18 cellular contexts compared by ENCODE assay signal in the genomic region with DNA sequence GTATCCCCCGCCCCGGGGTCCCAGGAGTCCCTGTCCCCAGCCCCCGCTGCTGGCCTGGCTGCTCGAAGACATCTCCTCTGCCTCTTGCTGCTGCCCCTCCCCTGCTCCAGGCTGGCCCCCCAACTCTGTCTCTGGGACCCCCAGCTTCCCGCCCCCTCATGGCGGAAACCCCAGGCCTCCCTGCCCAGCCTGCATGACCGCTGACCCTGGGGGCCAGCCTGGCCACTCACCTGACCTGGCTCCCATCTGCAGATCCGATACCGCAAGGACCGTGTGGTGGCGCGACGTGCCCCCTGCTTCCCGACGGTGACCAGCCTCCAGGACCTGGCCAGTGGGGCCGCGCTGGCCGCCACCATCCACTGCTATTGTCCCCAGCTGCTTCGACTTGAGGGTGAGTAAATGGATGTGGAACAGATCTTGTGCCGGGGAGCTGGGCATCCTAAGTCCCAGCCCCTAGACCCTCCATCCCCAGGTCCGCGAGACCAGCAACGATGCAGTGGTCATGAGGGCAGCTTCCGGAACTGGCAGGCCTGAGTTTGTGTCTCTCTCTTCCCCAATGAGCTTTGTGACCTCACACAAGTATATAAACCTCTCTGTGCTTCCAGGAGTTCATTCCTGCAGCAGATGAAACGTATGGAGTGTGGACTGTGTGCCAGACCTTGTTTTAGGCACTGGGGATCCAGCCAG. TPM values are rescaled to one million over a fixed set of nuclear protein-coding genes. Genes with fewer than 3 reads are reported as not detected.
DNase-seq lines count a peak whose midpoint lies in the region; ATAC-seq, FAIRE-seq and TF ChIP-seq lines count a peak whose summit lies in the region.
"Had no signal": no experiment of that assay in that cellular context is flagged by ENCODE, and none has a peak within 500 bp of the region (broad histone marks: within the 10 kb centered on the region; RNA-seq: fewer than 3 reads in every experiment).

No MANE protein-coding gene starts in this region.

- no peak overlapping the region for H3K9ac ChIP-seq in HepG2 (ENCODE audit: insufficient read depth, low read depth, low read length)
- H3K9ac ChIP-seq in neuronal stem cell (ENCODE audit: low read depth, low read length, poor library complexity), result no peak overlapping the region
- H3K9ac ChIP-seq: BLaER1 treated with 17β-estradiol and CSF1 and Interleukin-3, amounts not matched to agents 10 nM and 100 nM had no signal

- in situ Hi-C loops in HepG2 (cut with HindIII; ENCODE audit: extremely low pct_ligation_motif_present, low pct_unique_long_range_greater_than_20kb), result no loop called here

- no peak for TF ChIP-seq RAD21 in HepG2 (CRISPR knock-in tag; IDR thresholded peaks at IDR 0.05)

- no peak overlapping the region for H3K18ac ChIP-seq in neuronal stem cell (ENCODE audit: low read length)

- H2BK15ac ChIP-seq in neuronal stem cell (ENCODE audit: low read length), result no peak overlapping the region

- H4K8ac ChIP-seq in neuronal stem cell (ENCODE audit: low read depth, low read length), result no peak overlapping the region

- no peaks in the 10 kb centered on the region for H3K9me3 Mint-ChIP-seq in activated T-helper 17 cell treated with anti-CD3 and anti-CD28 coated beads, Interleukin-2, amount 50 U/mL, for 72 hours
- H3K9me3 Mint-ChIP-seq: CD8-positive, alpha-beta T cell had no signal

- 96% methylated on average over 7 of the region's 25 CpGs for WGBS in HepG2 (ENCODE audit: low lambda C conversion rate)
- WGBS in right lobe of liver (ENCODE audit: insufficient coverage, low coverage, low lambda C conversion rate, missing lambda C conversion rate), result 100% methylated on average over 4 of the region's 25 CpGs
- no CpG with 5 or more reads among the region's 25 CpGs for WGBS in neuronal stem cell (ENCODE audit: extremely low coverage in 2 of 2, insufficient read length in 2 of 2, insufficient replicate concordance in 1 of 2), 2 donors

- no peak overlapping the region for H3K27ac ChIP-seq in HepG2 (ENCODE audit: extremely low read length, insufficient read depth, low read length)
- no peak overlapping the region for H3K27ac ChIP-seq in right lobe of liver
- H3K27ac ChIP-seq in neuronal stem cell (replicated peaks; ENCODE audit: low read length), result no peak overlapping the region
- H3K27ac ChIP-seq in upper lobe of right lung, result no peak overlapping the region
- H3K27ac ChIP-seq: BLaER1 treated with 17β-estradiol and CSF1 and Interleukin-3, amounts not matched to agents 10 nM and 100 nM had no signal

- TF ChIP-seq POLR2A in HepG2 (IDR thresholded peaks at IDR 0.05; ENCODE audit: insufficient read depth in 1 of 2, low read depth in 2 of 2, low read length in 2 of 2) (no peak), right lobe of liver (IDR thresholded peaks at IDR 0.05) (no peak)

- no peak overlapping the region for H3K14ac ChIP-seq in neuronal stem cell (ENCODE audit: low read length)

- H2BK12ac ChIP-seq in neuronal stem cell (ENCODE audit: low read length), result peak overlapping the region; percentile 22

- H2AFZ ChIP-seq in HepG2 (ENCODE audit: low read length) (no peak overlapping the region), neuronal stem cell (ENCODE audit: low read length) (no peak overlapping the region)

- H2AK5ac ChIP-seq in neuronal stem cell (ENCODE audit: low read depth, low read length), result no peak overlapping the region

- ATAC-seq in HepG2 (no peak), right lobe of liver (no peak), upper lobe of right lung (no peak)
- no peak for ATAC-seq in activated T-helper 17 cell treated with anti-CD3 and anti-CD28 coated beads, Interleukin-2, amount 50 U/mL, for 72 hours (replicated peaks)
- ATAC-seq: CD8-positive, alpha-beta T cell; HCT116 had no signal

- POLR2A ChIA-PET in HepG2 (lab: Yijun Ruan, JAX), result interaction anchor here (1.1 kb wide), 1 partner anchor 10 kb away, joined by 3 read pairs; no protein-coding TSS in a partner anchor

- CTCF ChIA-PET in HepG2 (lab: Yijun Ruan, JAX; ENCODE audit: low intra/inter-chr PET ratio, low total read pairs), result no interaction called here

- peaks cover 15% of the 10 kb centered on the region for H3K79me2 ChIP-seq in HepG2 (ENCODE audit: insufficient read depth, low read length)

- H3K4me1 Mint-ChIP-seq in activated T-helper 17 cell treated with anti-CD3 and anti-CD28 coated beads, Interleukin-2, amount 50 U/mL, for 72 hours, result peaks cover 4% of the 10 kb centered on the region
- H3K4me1 Mint-ChIP-seq: B cell had no signal

- no peak overlapping the region for H4K91ac ChIP-seq in neuronal stem cell (ENCODE audit: low read depth, low read length, poor library complexity)

- peaks cover 45 to 65% of the 10 kb centered on the region in 2 experiments for H3K36me3 ChIP-seq in HepG2 (replicated peaks in 1 of 2; ENCODE audit: control insufficient read depth in 1 of 2, insufficient read depth in 2 of 2, low read length in 2 of 2)
- H3K36me3 ChIP-seq in right lobe of liver, result peaks cover 0 to 40% (median 11%) of the 10 kb centered on the region in 4 donors
- H3K36me3 ChIP-seq in neuronal stem cell (replicated peaks in 1 of 2; ENCODE audit: control insufficient read depth in 2 of 2, insufficient read depth in 2 of 2, low read length in 2 of 2), result peaks cover 3 to 7% of the 10 kb centered on the region in 2 donors
- no peaks in the 10 kb centered on the region for H3K36me3 ChIP-seq in upper lobe of right lung
- H3K36me3 ChIP-seq: BLaER1 treated with 17β-estradiol and CSF1 and Interleukin-3, amounts not matched to agents 10 nM and 100 nM had no signal

- H3K9me3 ChIP-seq in HepG2 (ENCODE audit: low read length) (no peaks in the 10 kb centered on the region), right lobe of liver (no peaks in the 10 kb centered on the region), neuronal stem cell (replicated peaks in 1 of 2; ENCODE audit: control insufficient read depth in 2 of 2, insufficient read depth in 1 of 2, low read depth in 1 of 2, low read length in 2 of 2) (no peaks in the 10 kb centered on the region), upper lobe of right lung (no peaks in the 10 kb centered on the region)

- TF ChIP-seq EP300 in HepG2 (IDR thresholded peaks at IDR 0.05; ENCODE audit: low read depth in 2 of 2, low read length in 2 of 2) (no peak), HepG2 (CRISPR knock-in tag; IDR thresholded peaks at IDR 0.05; ENCODE audit: borderline replicate concordance) (no peak)

- intact Hi-C loops in HepG2 (cut with micrococcal nuclease; ENCODE audit: unreplicated experiment) (no loop called here), right lobe of liver (cut with DNase I) (no loop called here), upper lobe of right lung (cut with DNase I) (no loop called here)

- no peaks in the 10 kb centered on the region for H3K36me3 Mint-ChIP-seq in activated T-helper 17 cell treated with anti-CD3 and anti-CD28 coated beads, Interleukin-2, amount 50 U/mL, for 72 hours (ENCODE audit: low read depth)
- H3K36me3 Mint-ChIP-seq: CD8-positive, alpha-beta T cell had no signal

- no peak overlapping the region for H2BK120ac ChIP-seq in neuronal stem cell (ENCODE audit: low read depth, low read length)

- no peak overlapping the region for H3K4me3 ChIP-seq in HepG2 (replicated peaks in 1 of 3; ENCODE audit: insufficient read depth in 1 of 3, low read depth in 2 of 3, low read length in 3 of 3)
- no peak overlapping the region for H3K4me3 ChIP-seq in right lobe of liver
- no peak overlapping the region for H3K4me3 ChIP-seq in neuronal stem cell (ENCODE audit: low read length in 2 of 2)
- no peak overlapping the region for H3K4me3 ChIP-seq in upper lobe of right lung
- H3K4me3 ChIP-seq: BLaER1 treated with 17β-estradiol and CSF1 and Interleukin-3, amounts not matched to agents 10 nM and 100 nM had no signal

- H3K4me2 ChIP-seq in HepG2 (ENCODE audit: low read depth, low read length) (no peak overlapping the region), neuronal stem cell (ENCODE audit: insufficient read depth, low read length, poor library complexity, severe bottlenecking) (no peak overlapping the region)
- H3K4me2 ChIP-seq: BLaER1 treated with 17β-estradiol and CSF1 and Interleukin-3, amounts not matched to agents 10 nM and 100 nM had no signal

- FAIRE-seq in HepG2 (lab: Jason Lieb, UNC), result no peak
- FAIRE-seq: HTR-8/SVneo had no signal

- no peak for DNase-seq in HepG2 (ENCODE audit: low spot score)
- DNase-seq in right lobe of liver, result no peak
- DNase-seq in neuronal stem cell (ENCODE audit: low spot score), result no peak
- DNase-seq in upper lobe of right lung, result peak; percentile 65
- no peak for DNase-seq in NCI-H2227 (lab: John Stamatoyannopoulos, UW; ENCODE audit: unreplicated experiment)
- DNase-seq: 8988T; Calu3; CD8-positive, alpha-beta T cell; DMS79 treated with DMSO at 0.1 percent for 48 hours; GF-D8; GOT3; H7 had no signal

- no peak overlapping the region for H3K4me3 Mint-ChIP-seq in activated T-helper 17 cell treated with anti-CD3 and anti-CD28 coated beads, Interleukin-2, amount 50 U/mL, for 72 hours
- H3K4me3 Mint-ChIP-seq: B cell; CD8-positive, alpha-beta T cell; IgD-negative memory B cell had no signal

- H2BK5ac ChIP-seq in neuronal stem cell (ENCODE audit: low read length), result peak overlapping the region; percentile 24

- BruUV-seq in HepG2 (replicated peaks; lab: Mats Ljungman, UMichigan), result no TSS peak

- no peak overlapping the region for H3K27ac Mint-ChIP-seq in activated T-helper 17 cell treated with anti-CD3 and anti-CD28 coated beads, Interleukin-2, amount 50 U/mL, for 72 hours
- H3K27ac Mint-ChIP-seq: B cell; CD8-positive, alpha-beta T cell; IgD-negative memory B cell had no signal

- H3K27me3 ChIP-seq in HepG2 (ENCODE audit: control insufficient read depth in 1 of 2, insufficient read depth in 2 of 2, low read length in 2 of 2), result no peaks in the 10 kb centered on the region
- no peaks in the 10 kb centered on the region for H3K27me3 ChIP-seq in right lobe of liver
- no peaks in the 10 kb centered on the region for H3K27me3 ChIP-seq in neuronal stem cell (ENCODE audit: control insufficient read depth in 3 of 3, insufficient read depth in 3 of 3, low read depth in 1 of 3, low read length in 3 of 3)
- no peaks in the 10 kb centered on the region for H3K27me3 ChIP-seq in upper lobe of right lung

- H3K27me3 Mint-ChIP-seq in activated T-helper 17 cell treated with anti-CD3 and anti-CD28 coated beads, Interleukin-2, amount 50 U/mL, for 72 hours, result peaks cover 12% of the 10 kb centered on the region

- peak overlapping the region; percentile 73 for H3K23ac ChIP-seq in neuronal stem cell (ENCODE audit: low read depth, low read length, poor library complexity)

- peaks cover 24% of the 10 kb centered on the region for H4K20me1 ChIP-seq in HepG2 (ENCODE audit: insufficient read depth, low read length)

- no peak overlapping the region for H3K4ac ChIP-seq in neuronal stem cell (ENCODE audit: low read length)

- no peak for TF ChIP-seq CTCF in HepG2 (CRISPR knock-in tag; IDR thresholded peaks at IDR 0.05)
- TF ChIP-seq CTCF in right lobe of liver (IDR thresholded peaks at IDR 0.05), result no peak
- TF ChIP-seq CTCF in upper lobe of right lung (IDR thresholded peaks at IDR 0.05), result no peak

- H3K4me1 ChIP-seq in HepG2 (ENCODE audit: insufficient read depth, low read length), result no peaks in the 10 kb centered on the region
- peaks cover 0 to 3% (median 1%) of the 10 kb centered on the region in 4 donors for H3K4me1 ChIP-seq in right lobe of liver
- H3K4me1 ChIP-seq in neuronal stem cell (ENCODE audit: control insufficient read depth in 2 of 2, insufficient read depth in 1 of 2, low read depth in 1 of 2, low read length in 2 of 2), result no peaks in the 10 kb centered on the region
- no peaks in the 10 kb centered on the region for H3K4me1 ChIP-seq in upper lobe of right lung

- H3K79me1 ChIP-seq in neuronal stem cell (ENCODE audit: low read depth, low read length), result peaks cover 2% of the 10 kb centered on the region

RNA-seq across cellular contexts. Expression of a gene that starts 12.4 kb away (rescaled TPM):
- total RNA-seq in HepG2 (2016; rRNA removed; fragmentation: Illumina TruSeq; extraction: Trizol) (9.1 and 11.8 TPM in 2 replicates), right lobe of liver (10 to 100 TPM; 21.8 to 31.9 (median 23.4) TPM), upper lobe of right lung (29.1 TPM)
- total RNA-seq in HepG2 (2016; cell fraction: cytosol; rRNA removed; fragmentation: Illumina TruSeq; extraction: Trizol; ENCODE audit: low read depth), result 2.1 and 2.5 TPM in 2 replicates
- total RNA-seq in HepG2 (2016; cell fraction: insoluble cytoplasmic fraction; rRNA removed; fragmentation: Illumina TruSeq; extraction: Trizol), result 6.3 and 11.9 TPM in 2 replicates
- 6.0 and 6.1 TPM in 2 replicates for total RNA-seq in HepG2 (2016; cell fraction: membrane; rRNA removed; fragmentation: Illumina TruSeq; extraction: Trizol)
- 12.6 and 13.4 TPM in 2 replicates for total RNA-seq in HepG2 (2016; cell fraction: nucleus; rRNA removed; fragmentation: Illumina TruSeq; extraction: Trizol)
- polyA plus RNA-seq in HepG2 (2011; rRNA removed), result 10.8 and 16.8 TPM in 2 replicates
- 5.6 and 8.1 TPM in 2 replicates for polyA plus RNA-seq in HepG2 (2011; cell fraction: cytosol; rRNA removed)
- 94.1 and 111 TPM in 2 replicates for polyA plus RNA-seq in HepG2 (2011; cell fraction: nucleus; rRNA removed)
- 24.4 and 27.0 TPM in 2 replicates for polyA plus RNA-seq in HepG2 (2012)
- 2.3 and 2.5 TPM in 2 replicates for polyA plus RNA-seq in HepG2 (2016; cell fraction: cytosol; fragmentation: Illumina TruSeq; extraction: Trizol; ENCODE audit: low read depth)
- polyA plus RNA-seq in HepG2 (2016; cell fraction: insoluble cytoplasmic fraction; fragmentation: Illumina TruSeq; extraction: Trizol; ENCODE audit: low read depth), result 17.0 and 22.2 TPM in 2 replicates
- 4.4 and 5.3 TPM in 2 replicates for polyA plus RNA-seq in HepG2 (2016; cell fraction: membrane; fragmentation: Illumina TruSeq; extraction: Trizol; ENCODE audit: low read depth)
- 67.8 and 74.7 TPM in 2 replicates for polyA plus RNA-seq in HepG2 (2016; cell fraction: nucleus; fragmentation: Illumina TruSeq; extraction: Trizol; ENCODE audit: insufficient read depth, low read depth)
- polyA minus RNA-seq in HepG2 (2011; rRNA and poly(A)+ RNA removed; ENCODE audit: low replicate concordance), result 1.6 and 20.5 TPM in 2 replicates
- polyA minus RNA-seq in HepG2 (2011; cell fraction: cytosol; rRNA and poly(A)+ RNA removed), result 9.5 and 9.8 TPM in 2 replicates
- polyA minus RNA-seq in HepG2 (2011; cell fraction: nucleus; rRNA and poly(A)+ RNA removed), result 12.9 and 13.7 TPM in 2 replicates
- polyA plus RNA-seq in neuronal stem cell (2013, experiment 1 of 2), result 13.7 TPM
- polyA plus RNA-seq in neuronal stem cell (2013, experiment 2 of 2), result 14.1 TPM
- total RNA-seq in activated T-helper 17 cell treated with anti-CD3 and anti-CD28 coated beads, Interleukin-2, amount 50 U/mL, for 72 hours, result under 1 TPM; 0.11 to 0.37 TPM

RNA-seq across cellular contexts. Expression of a gene that starts 21.3 kb away (rescaled TPM):
- 6.2 and 8.6 TPM in 2 replicates for total RNA-seq in HepG2 (2016; rRNA removed; fragmentation: Illumina TruSeq; extraction: Trizol)
- total RNA-seq in HepG2 (2016; cell fraction: cytosol; rRNA removed; fragmentation: Illumina TruSeq; extraction: Trizol; ENCODE audit: low read depth), result 1.9 and 2.7 TPM in 2 replicates
- 6.6 and 7.3 TPM in 2 replicates for total RNA-seq in HepG2 (2016; cell fraction: insoluble cytoplasmic fraction; rRNA removed; fragmentation: Illumina TruSeq; extraction: Trizol)
- 3.2 and 4.4 TPM in 2 replicates for total RNA-seq in HepG2 (2016; cell fraction: membrane; rRNA removed; fragmentation: Illumina TruSeq; extraction: Trizol)
- total RNA-seq in HepG2 (2016; cell fraction: nucleus; rRNA removed; fragmentation: Illumina TruSeq; extraction: Trizol), result 11.7 and 15.3 TPM in 2 replicates
- 23.9 and 28.4 TPM in 2 replicates for polyA plus RNA-seq in HepG2 (2011; rRNA removed)
- 14.1 and 24.2 TPM in 2 replicates for polyA plus RNA-seq in HepG2 (2011; cell fraction: cytosol; rRNA removed)
- 95.9 and 136 TPM in 2 replicates for polyA plus RNA-seq in HepG2 (2011; cell fraction: nucleus; rRNA removed)
- polyA plus RNA-seq in HepG2 (2012), result 19.0 and 22.6 TPM in 2 replicates
- 3.4 and 3.5 TPM in 2 replicates for polyA plus RNA-seq in HepG2 (2016; cell fraction: cytosol; fragmentation: Illumina TruSeq; extraction: Trizol; ENCODE audit: low read depth)
- polyA plus RNA-seq in HepG2 (2016; cell fraction: insoluble cytoplasmic fraction; fragmentation: Illumina TruSeq; extraction: Trizol; ENCODE audit: low read depth), result 11.7 and 15.6 TPM in 2 replicates
- 4.0 and 5.4 TPM in 2 replicates for polyA plus RNA-seq in HepG2 (2016; cell fraction: membrane; fragmentation: Illumina TruSeq; extraction: Trizol; ENCODE audit: low read depth)
- polyA plus RNA-seq in HepG2 (2016; cell fraction: nucleus; fragmentation: Illumina TruSeq; extraction: Trizol; ENCODE audit: insufficient read depth, low read depth), result 38.3 and 40.6 TPM in 2 replicates
- polyA minus RNA-seq in HepG2 (2011; rRNA and poly(A)+ RNA removed; ENCODE audit: low replicate concordance), result 70.9 and 81.0 TPM in 2 replicates
- polyA minus RNA-seq in HepG2 (2011; cell fraction: cytosol; rRNA and poly(A)+ RNA removed), result 29.0 and 31.0 TPM in 2 replicates
- polyA minus RNA-seq in HepG2 (2011; cell fraction: nucleus; rRNA and poly(A)+ RNA removed), result 19.8 and 20.6 TPM in 2 replicates
- 10 to 100 TPM; 12.8 to 21.3 (median 17.8) TPM for total RNA-seq in right lobe of liver
- polyA plus RNA-seq in neuronal stem cell (2013, experiment 1 of 2), result 25.9 TPM
- polyA plus RNA-seq in neuronal stem cell (2013, experiment 2 of 2), result 24.7 TPM
- total RNA-seq in upper lobe of right lung, result 42.3 TPM
- 10 to 100 TPM; 39.0 to 53.8 TPM for total RNA-seq in activated T-helper 17 cell treated with anti-CD3 and anti-CD28 coated beads, Interleukin-2, amount 50 U/mL, for 72 hours

RNA-seq across cellular contexts. Expression of a gene that starts 21.6 kb away (rescaled TPM):
- total RNA-seq in HepG2 (2016; rRNA removed; fragmentation: Illumina TruSeq; extraction: Trizol) (59.9 and 66.5 TPM in 2 replicates), right lobe of liver (10 to 100 TPM in 4 of 6 experiments, 1 to 10 TPM in 2; 6.8 to 83.9 (median 56.5) TPM), upper lobe of right lung (93.2 TPM)
- total RNA-seq in HepG2 (2016; cell fraction: cytosol; rRNA removed; fragmentation: Illumina TruSeq; extraction: Trizol; ENCODE audit: low read depth), result 15.6 and 17.1 TPM in 2 replicates
- 64.7 and 78.4 TPM in 2 replicates for total RNA-seq in HepG2 (2016; cell fraction: insoluble cytoplasmic fraction; rRNA removed; fragmentation: Illumina TruSeq; extraction: Trizol)
- total RNA-seq in HepG2 (2016; cell fraction: membrane; rRNA removed; fragmentation: Illumina TruSeq; extraction: Trizol), result 22.2 and 23.9 TPM in 2 replicates
- 34.1 and 46.5 TPM in 2 replicates for total RNA-seq in HepG2 (2016; cell fraction: nucleus; rRNA removed; fragmentation: Illumina TruSeq; extraction: Trizol)
- polyA plus RNA-seq in HepG2 (2011; rRNA removed), result 20.0 and 22.3 TPM in 2 replicates
- polyA plus RNA-seq in HepG2 (2011; cell fraction: cytosol; rRNA removed), result 13.6 and 14.9 TPM in 2 replicates
- 14.3 and 19.0 TPM in 2 replicates for polyA plus RNA-seq in HepG2 (2011; cell fraction: nucleus; rRNA removed)
- polyA plus RNA-seq in HepG2 (2012), result 25.5 and 50.4 TPM in 2 replicates
- polyA plus RNA-seq in HepG2 (2016; cell fraction: cytosol; fragmentation: Illumina TruSeq; extraction: Trizol; ENCODE audit: low read depth), result 17.9 and 18.0 TPM in 2 replicates
- polyA plus RNA-seq in HepG2 (2016; cell fraction: insoluble cytoplasmic fraction; fragmentation: Illumina TruSeq; extraction: Trizol; ENCODE audit: low read depth), result 36.9 and 42.2 TPM in 2 replicates
- polyA plus RNA-seq in HepG2 (2016; cell fraction: membrane; fragmentation: Illumina TruSeq; extraction: Trizol; ENCODE audit: low read depth), result 18.3 and 20.0 TPM in 2 replicates
- 64.3 and 70.9 TPM in 2 replicates for polyA plus RNA-seq in HepG2 (2016; cell fraction: nucleus; fragmentation: Illumina TruSeq; extraction: Trizol; ENCODE audit: insufficient read depth, low read depth)
- 1.4 and 7.8 TPM in 2 replicates for polyA minus RNA-seq in HepG2 (2011; rRNA and poly(A)+ RNA removed; ENCODE audit: low replicate concordance)
- 6.4 and 10.4 TPM in 2 replicates for polyA minus RNA-seq in HepG2 (2011; cell fraction: cytosol; rRNA and poly(A)+ RNA removed)
- 7.2 and 8.7 TPM in 2 replicates for polyA minus RNA-seq in HepG2 (2011; cell fraction: nucleus; rRNA and poly(A)+ RNA removed)
- 591 TPM for polyA plus RNA-seq in neuronal stem cell (2013, experiment 1 of 2)
- 612 TPM for polyA plus RNA-seq in neuronal stem cell (2013, experiment 2 of 2)
- total RNA-seq in activated T-helper 17 cell treated with anti-CD3 and anti-CD28 coated beads, Interleukin-2, amount 50 U/mL, for 72 hours, result 10 to 100 TPM; 90.1 to 93.7 TPM

RNA-seq across cellular contexts. Expression of a gene that starts 25.5 kb away (rescaled TPM):
- 0.80 TPM in 1 of 2 replicates, not detected in the other for total RNA-seq in HepG2 (2016; rRNA removed; fragmentation: Illumina TruSeq; extraction: Trizol)
- total RNA-seq in HepG2 (2016; cell fraction: cytosol; rRNA removed; fragmentation: Illumina TruSeq; extraction: Trizol; ENCODE audit: low read depth), result not detected in 2 replicates
- total RNA-seq in HepG2 (2016; cell fraction: insoluble cytoplasmic fraction; rRNA removed; fragmentation: Illumina TruSeq; extraction: Trizol), result 0.35 TPM in 1 of 2 replicates, not detected in the other
- not detected in 2 replicates for total RNA-seq in HepG2 (2016; cell fraction: membrane; rRNA removed; fragmentation: Illumina TruSeq; extraction: Trizol)
- total RNA-seq in HepG2 (2016; cell fraction: nucleus; rRNA removed; fragmentation: Illumina TruSeq; extraction: Trizol), result not detected in 2 replicates
- 0.62 and 0.82 TPM in 2 replicates for polyA plus RNA-seq in HepG2 (2011; rRNA removed)
- 0.15 and 0.28 TPM in 2 replicates for polyA plus RNA-seq in HepG2 (2011; cell fraction: cytosol; rRNA removed)
- polyA plus RNA-seq in HepG2 (2011; cell fraction: nucleus; rRNA removed), result 3.9 and 7.6 TPM in 2 replicates
- 1.8 TPM in 1 of 2 replicates, not detected in the other for polyA plus RNA-seq in HepG2 (2012)
- not detected in 2 replicates for polyA plus RNA-seq in HepG2 (2016; cell fraction: cytosol; fragmentation: Illumina TruSeq; extraction: Trizol; ENCODE audit: low read depth)
- not detected in 2 replicates for polyA plus RNA-seq in HepG2 (2016; cell fraction: insoluble cytoplasmic fraction; fragmentation: Illumina TruSeq; extraction: Trizol; ENCODE audit: low read depth)
- polyA plus RNA-seq in HepG2 (2016; cell fraction: membrane; fragmentation: Illumina TruSeq; extraction: Trizol; ENCODE audit: low read depth), result not detected in 2 replicates
- polyA plus RNA-seq in HepG2 (2016; cell fraction: nucleus; fragmentation: Illumina TruSeq; extraction: Trizol; ENCODE audit: insufficient read depth, low read depth), result 1.4 and 1.7 TPM in 2 replicates
- 0.20 TPM in 1 of 2 replicates, not detected in the other for polyA minus RNA-seq in HepG2 (2011; rRNA and poly(A)+ RNA removed; ENCODE audit: low replicate concordance)
- polyA minus RNA-seq in HepG2 (2011; cell fraction: cytosol; rRNA and poly(A)+ RNA removed), result not detected in 2 replicates
- not detected in 2 replicates for polyA minus RNA-seq in HepG2 (2011; cell fraction: nucleus; rRNA and poly(A)+ RNA removed)
- total RNA-seq in right lobe of liver, result 1 to 10 TPM in 1 of 6 experiments, under 1 TPM in 2, not detected in 3; 0.90 to 1.5 (median 0.95) TPM
- not detected for polyA plus RNA-seq in neuronal stem cell (2013, experiment 1 of 2)
- not detected for polyA plus RNA-seq in neuronal stem cell (2013, experiment 2 of 2)
- 3.5 TPM for total RNA-seq in upper lobe of right lung
- total RNA-seq in activated T-helper 17 cell treated with anti-CD3 and anti-CD28 coated beads, Interleukin-2, amount 50 U/mL, for 72 hours, result 10 to 100 TPM in 1 of 2 donors, 1 to 10 TPM in 1; 3.6 to 19.5 TPM
- total RNA-seq: Calu3, H7 had no signal
- polyA plus RNA-seq: IgD-negative memory B cell had no signal

RNA-seq across cellular contexts. Expression of a gene that starts 28.9 kb away (rescaled TPM):
- 17.8 and 22.8 TPM in 2 replicates for total RNA-seq in HepG2 (2016; rRNA removed; fragmentation: Illumina TruSeq; extraction: Trizol)
- 12.7 and 13.5 TPM in 2 replicates for total RNA-seq in HepG2 (2016; cell fraction: cytosol; rRNA removed; fragmentation: Illumina TruSeq; extraction: Trizol; ENCODE audit: low read depth)
- total RNA-seq in HepG2 (2016; cell fraction: insoluble cytoplasmic fraction; rRNA removed; fragmentation: Illumina TruSeq; extraction: Trizol), result 15.9 and 23.8 TPM in 2 replicates
- 11.9 and 13.6 TPM in 2 replicates for total RNA-seq in HepG2 (2016; cell fraction: membrane; rRNA removed; fragmentation: Illumina TruSeq; extraction: Trizol)
- 18.1 and 19.5 TPM in 2 replicates for total RNA-seq in HepG2 (2016; cell fraction: nucleus; rRNA removed; fragmentation: Illumina TruSeq; extraction: Trizol)
- 40.1 and 48.7 TPM in 2 replicates for polyA plus RNA-seq in HepG2 (2011; rRNA removed)
- 28.8 and 41.8 TPM in 2 replicates for polyA plus RNA-seq in HepG2 (2011; cell fraction: cytosol; rRNA removed)
- 344 and 378 TPM in 2 replicates for polyA plus RNA-seq in HepG2 (2011; cell fraction: nucleus; rRNA removed)
- polyA plus RNA-seq in HepG2 (2012), result 61.3 and 71.5 TPM in 2 replicates
- polyA plus RNA-seq in HepG2 (2016; cell fraction: cytosol; fragmentation: Illumina TruSeq; extraction: Trizol; ENCODE audit: low read depth), result 9.5 and 12.3 TPM in 2 replicates
- 22.4 and 26.4 TPM in 2 replicates for polyA plus RNA-seq in HepG2 (2016; cell fraction: insoluble cytoplasmic fraction; fragmentation: Illumina TruSeq; extraction: Trizol; ENCODE audit: low read depth)
- polyA plus RNA-seq in HepG2 (2016; cell fraction: membrane; fragmentation: Illumina TruSeq; extraction: Trizol; ENCODE audit: low read depth), result 9.5 and 10.0 TPM in 2 replicates
- polyA plus RNA-seq in HepG2 (2016; cell fraction: nucleus; fragmentation: Illumina TruSeq; extraction: Trizol; ENCODE audit: insufficient read depth, low read depth), result 69.3 and 73.8 TPM in 2 replicates
- polyA minus RNA-seq in HepG2 (2011; rRNA and poly(A)+ RNA removed; ENCODE audit: low replicate concordance), result 121 and 178 TPM in 2 replicates
- polyA minus RNA-seq in HepG2 (2011; cell fraction: cytosol; rRNA and poly(A)+ RNA removed), result 22.7 and 26.7 TPM in 2 replicates
- 70.0 and 76.8 TPM in 2 replicates for polyA minus RNA-seq in HepG2 (2011; cell fraction: nucleus; rRNA and poly(A)+ RNA removed)
- total RNA-seq in right lobe of liver, result 10 to 100 TPM; 27.5 to 45.7 (median 39.1) TPM
- polyA plus RNA-seq in neuronal stem cell (2013, experiment 1 of 2), result 15.8 TPM
- polyA plus RNA-seq in neuronal stem cell (2013, experiment 2 of 2), result 14.9 TPM
- 162 TPM for total RNA-seq in upper lobe of right lung
- total RNA-seq in activated T-helper 17 cell treated with anti-CD3 and anti-CD28 coated beads, Interleukin-2, amount 50 U/mL, for 72 hours, result 100 to 1,000 TPM; 113 to 154 TPM
